In the genomic region with DNA sequence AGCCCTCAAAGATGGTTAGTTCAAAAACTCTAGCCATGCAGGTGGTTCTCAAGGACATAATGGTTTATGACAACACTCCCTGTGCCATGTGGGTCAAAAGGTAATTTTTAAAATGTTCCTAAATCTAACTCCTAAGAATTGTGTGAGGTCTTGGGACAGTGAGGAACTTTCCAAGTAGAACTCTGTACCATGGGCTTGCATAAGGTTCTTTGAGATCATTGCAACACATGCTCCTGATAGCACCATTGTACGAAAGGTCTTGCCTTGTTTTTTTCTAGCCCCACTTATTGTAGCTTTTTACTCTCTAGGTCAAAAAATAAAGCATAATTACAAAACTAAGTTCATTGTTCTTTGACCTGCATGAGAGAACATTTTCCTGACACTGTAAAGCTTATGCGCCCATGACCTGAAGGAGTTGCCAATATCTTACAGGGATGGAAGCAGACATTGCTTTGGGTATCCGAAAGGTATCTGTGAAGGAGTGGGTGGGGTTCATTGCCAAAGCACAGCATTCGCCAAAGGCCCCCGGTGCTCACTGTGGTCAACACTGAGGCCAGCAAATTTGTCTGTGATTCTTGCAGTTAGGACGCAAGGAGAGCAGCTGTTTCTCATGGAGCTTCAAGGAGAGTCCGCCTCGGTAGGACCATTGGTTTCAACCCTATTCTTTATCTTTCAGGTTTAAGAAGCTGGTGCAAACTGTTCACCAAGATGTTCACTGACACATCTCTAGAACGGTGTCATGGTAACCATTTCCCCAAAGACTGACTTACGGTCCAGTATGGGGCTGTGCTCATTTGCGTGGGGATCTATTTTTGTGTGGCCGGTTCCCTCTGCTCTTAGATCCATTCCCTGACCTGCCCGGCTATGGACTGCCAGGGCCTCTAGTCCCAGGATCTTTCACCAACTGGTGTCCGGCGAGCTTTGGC, we compare ENCODE assay signal across 28 cellular contexts. TPM values are rescaled to one million over a fixed set of nuclear protein-coding genes. Genes with fewer than 3 reads are reported as not detected.
A peak's percentile ranks its signal among the peaks of the same experiment; 100 is the strongest.
DNase-seq lines count a peak whose midpoint lies in the region; ATAC-seq and TF ChIP-seq lines count a peak whose summit lies in the region.
"Had no signal": no experiment of that assay in that cellular context is flagged by ENCODE, and none has a peak within 500 bp of the region (broad histone marks: within the 10 kb centered on the region; RNA-seq: fewer than 3 reads in every experiment).

No MANE protein-coding gene starts in this region.

- ATAC-seq in GM18867 (IDR thresholded peaks at IDR 0.05; ENCODE audit: unreplicated experiment) (peak; percentile 80), GM21515 (IDR thresholded peaks at IDR 0.05; ENCODE audit: unreplicated experiment) (peak; percentile 72), HG03378 (IDR thresholded peaks at IDR 0.05; ENCODE audit: unreplicated experiment) (peak; percentile 66)
- ATAC-seq: Panc1 had no signal

- peaks cover 55% of the 10 kb centered on the region for H3K27me3 ChIP-seq in osteoblast (ENCODE audit: insufficient read depth, low read length)
- no peaks in the 10 kb centered on the region for H3K27me3 ChIP-seq in uterus

- no peaks in the 10 kb centered on the region for H3K79me2 ChIP-seq in osteoblast (ENCODE audit: insufficient read depth, low read length)

- peak; percentile 42 for DNase-seq in osteoblast (ENCODE audit: insufficient read length, low spot score, missing footprints)
- DNase-seq in NAMALWA (ENCODE audit: low spot score), result no peak
- no peak for DNase-seq in retina
- no peak for DNase-seq in uterus
- DNase-seq in NCI-H69 (lab: John Stamatoyannopoulos, UW), result no peak
- DNase-seq: activated CD4-positive, alpha-beta T cell treated with anti-CD3 and anti-CD28 coated beads, Interleukin-2, amount 50 U/mL, for 1 hour; activated naive CD4-positive, alpha-beta T cell treated with Interleukin-2 at 50 U/mL for 16 hours; activated T-cell treated with anti-CD3 and anti-CD28 coated beads, Interleukin-2, amount 50 U/mL, for 48 hours; amniotic stem cell; brain microvascular endothelial cell; Calu3; GOT3; hippocampal formation; immature natural killer cell; IMR-90; NCI-H1092; NCI-H187; NCI-H524 treated with DMSO at 0.1 percent for 48 hours; SHP77; stimulated activated CD4-positive, alpha-beta T cell treated with anti-CD3 and anti-CD28 coated beads, Interleukin-4, amount 100 ng/mL, for 4 hours; stimulated activated naive B cell treated with anti-CD40 and anti-IgM and Interleukin-4, amounts not matched to agents 10 μg/mL and 1 μg/mL and 100 μg/mL, for 72 hours; SW 1271; T-helper 9 cell; WERI-Rb-1 had no signal

- H3K4me1 ChIP-seq in osteoblast (ENCODE audit: insufficient read depth, low read length) (no peaks in the 10 kb centered on the region), uterus (no peaks in the 10 kb centered on the region)

- no peak overlapping the region for H3K4me2 ChIP-seq in osteoblast (ENCODE audit: insufficient read depth, low read length)

- TF ChIP-seq POLR2A in uterus (IDR thresholded peaks at IDR 0.05), result no peak

- H4K20me1 ChIP-seq in osteoblast (ENCODE audit: insufficient read depth, low read length), result no peaks in the 10 kb centered on the region

- TF ChIP-seq CTCF in osteoblast (IDR thresholded peaks at IDR 0.05; ENCODE audit: extremely low read depth, low read depth, low read length) (no peak), uterus (IDR thresholded peaks at IDR 0.05) (no peak)

- H2AFZ ChIP-seq in osteoblast (ENCODE audit: low read length), result no peak overlapping the region

- H3K9me3 ChIP-seq in osteoblast (ENCODE audit: low read depth, low read length), result no peaks in the 10 kb centered on the region
- H3K9me3 ChIP-seq in uterus, result no peaks in the 10 kb centered on the region

- H3K36me3 ChIP-seq in osteoblast (ENCODE audit: insufficient read depth, low read length) (no peaks in the 10 kb centered on the region), uterus (no peaks in the 10 kb centered on the region)
- H3K36me3 ChIP-seq: brain microvascular endothelial cell, WERI-Rb-1 had no signal

- H3K27ac ChIP-seq in osteoblast (ENCODE audit: low read depth, low read length) (no peak overlapping the region), uterus (no peak overlapping the region)
- H3K27ac ChIP-seq: brain microvascular endothelial cell, WERI-Rb-1 had no signal

- no peak overlapping the region for H3K4me3 ChIP-seq in osteoblast (ENCODE audit: insufficient read depth, low read length)
- no peak overlapping the region for H3K4me3 ChIP-seq in uterus

- intact Hi-C loops in uterus (cut with DNase I; ENCODE audit: low total_unique reads), result no loop called here

RNA-seq across cellular contexts. Expression of gene PRKAG2, which starts 7.6 kb away (rescaled TPM):
- total RNA-seq in osteoblast (20.6 TPM in 2 replicates), uterus (10 to 100 TPM; 15.1 to 66.2 (median 33.6) TPM)
